Comparison of ENCODE assay signal across 8 cellular contexts in genomic region chr3:195914648-195915473, GRCh38. TPM values are rescaled to one million over a fixed set of nuclear protein-coding genes. Genes with fewer than 3 reads are reported as not detected.
DNase-seq lines count a peak whose midpoint lies in the region; ATAC-seq lines count a peak whose summit lies in the region.

No MANE protein-coding gene starts in this region.

- ATAC-seq in GM19467 (IDR thresholded peaks at IDR 0.05; ENCODE audit: unreplicated experiment), result peak; percentile 73

- H3K4me1 Mint-ChIP-seq in activated CD4-positive, alpha-beta memory T cell treated with anti-CD3 and anti-CD28 coated beads, Interleukin-2, amount 10 ng/mL, durations not matched to agents 7 days and 5 days, result peaks cover 20% of the 10 kb centered on the region

- no peak overlapping the region for H3K4me3 Mint-ChIP-seq in activated CD4-positive, alpha-beta memory T cell treated with anti-CD3 and anti-CD28 coated beads, Interleukin-2, amount 10 ng/mL, durations not matched to agents 7 days and 5 days

- H3K9me3 ChIP-seq in BLaER1 (no peaks in the 10 kb centered on the region), muscle layer of duodenum (ENCODE audit: control insufficient read depth in 1 of 2, low read length in 2 of 2) (no peaks in the 10 kb centered on the region)

- no peak overlapping the region for H3K9ac ChIP-seq in BLaER1

- no peaks in the 10 kb centered on the region for H3K9me3 Mint-ChIP-seq in activated CD4-positive, alpha-beta memory T cell treated with anti-CD3 and anti-CD28 coated beads, Interleukin-2, amount 10 ng/mL, durations not matched to agents 7 days and 5 days

- peak overlapping the region; percentile 53 for H3K4me2 ChIP-seq in BLaER1

- no peaks in the 10 kb centered on the region for H3K36me3 ChIP-seq in BLaER1
- H3K36me3 ChIP-seq in muscle layer of duodenum (ENCODE audit: control insufficient read depth in 1 of 2, insufficient read depth in 2 of 2, low read length in 2 of 2), result no peaks in the 10 kb centered on the region

- POLR2A ChIA-PET in activated CD4-positive, alpha-beta memory T cell treated with anti-CD3 and anti-CD28 coated beads, Interleukin-2, amount 10 ng/mL, durations not matched to agents 7 days and 5 days (lab: Charles Lee), result interaction anchor here (2.2 to 2.9 kb wide), 2 partner anchors 20 to 56 kb away, joined by 9 to 24 read pairs; no protein-coding TSS in a partner anchor

- peaks cover 46% of the 10 kb centered on the region for H3K4me1 ChIP-seq in BLaER1
- H3K4me1 ChIP-seq in muscle layer of duodenum (ENCODE audit: control insufficient read depth in 1 of 2, insufficient read depth in 2 of 2, low read length in 2 of 2), result peaks cover 4 to 17% of the 10 kb centered on the region in 2 donors

- CTCF ChIA-PET in activated CD4-positive, alpha-beta memory T cell treated with anti-CD3 and anti-CD28 coated beads, Interleukin-2, amount 10 ng/mL, durations not matched to agents 7 days and 5 days (lab: Charles Lee), result interaction anchor here (0.7 to 6.6 kb wide), 16 partner anchors 8 to 252 kb away, joined by 3 to 100 read pairs (median 4); no protein-coding TSS in a partner anchor

- no peaks in the 10 kb centered on the region for H4K20me1 ChIP-seq in BLaER1

- H3K27me3 Mint-ChIP-seq in activated CD4-positive, alpha-beta memory T cell treated with anti-CD3 and anti-CD28 coated beads, Interleukin-2, amount 10 ng/mL, durations not matched to agents 7 days and 5 days, result peaks cover 16% of the 10 kb centered on the region

- H3K27ac Mint-ChIP-seq in activated CD4-positive, alpha-beta memory T cell treated with anti-CD3 and anti-CD28 coated beads, Interleukin-2, amount 10 ng/mL, durations not matched to agents 7 days and 5 days, result peak overlapping the region; percentile 34

- DNase-seq in HPDE6-E6E7 (ENCODE audit: extremely low spot score) (peak; percentile 97), epidermal melanocyte (ENCODE audit: insufficient read length, low spot score) (peak; percentile 98), NCI-H1436 (lab: John Stamatoyannopoulos, UW) (no peak)
- DNase-seq in activated CD4-positive, alpha-beta memory T cell treated with anti-CD3 and anti-CD28 coated beads, Interleukin-2, amount 10 ng/mL, durations not matched to agents 7 days and 5 days, result peak; percentile 95
- peak; percentile 83 to 96 for DNase-seq in stimulated activated CD8-positive, alpha-beta memory T cell treated with anti-CD3 and anti-CD28 coated beads, Interleukin-7, amount 100 ng/mL, for 48 hours (ENCODE audit: extremely low read depth in 1 of 2, low read depth in 1 of 2)

- no peaks in the 10 kb centered on the region for H3K27me3 ChIP-seq in BLaER1
- H3K27me3 ChIP-seq in muscle layer of duodenum (ENCODE audit: low read depth, low read length), result no peaks in the 10 kb centered on the region

- no peak overlapping the region for H3K4me3 ChIP-seq in BLaER1
- peak overlapping the region in 1 of 2 donors; percentile 15 for H3K4me3 ChIP-seq in muscle layer of duodenum (ENCODE audit: low read depth in 1 of 2, low read length in 2 of 2)

- no peak overlapping the region for H3K27ac ChIP-seq in BLaER1
- peak overlapping the region; percentile 76 for H3K27ac ChIP-seq in muscle layer of duodenum (ENCODE audit: low read length)

- H3K36me3 Mint-ChIP-seq in activated CD4-positive, alpha-beta memory T cell treated with anti-CD3 and anti-CD28 coated beads, Interleukin-2, amount 10 ng/mL, durations not matched to agents 7 days and 5 days (ENCODE audit: low read depth), result no peaks in the 10 kb centered on the region

RNA-seq across cellular contexts. Expression of gene TNK2, which starts 6.5 kb away (rescaled TPM):
- total RNA-seq in activated CD4-positive, alpha-beta memory T cell treated with anti-CD3 and anti-CD28 coated beads, Interleukin-2, amount 10 ng/mL, durations not matched to agents 7 days and 5 days, result 100 to 1,000 TPM; 113 to 115 TPM
